In the genomic region with DNA sequence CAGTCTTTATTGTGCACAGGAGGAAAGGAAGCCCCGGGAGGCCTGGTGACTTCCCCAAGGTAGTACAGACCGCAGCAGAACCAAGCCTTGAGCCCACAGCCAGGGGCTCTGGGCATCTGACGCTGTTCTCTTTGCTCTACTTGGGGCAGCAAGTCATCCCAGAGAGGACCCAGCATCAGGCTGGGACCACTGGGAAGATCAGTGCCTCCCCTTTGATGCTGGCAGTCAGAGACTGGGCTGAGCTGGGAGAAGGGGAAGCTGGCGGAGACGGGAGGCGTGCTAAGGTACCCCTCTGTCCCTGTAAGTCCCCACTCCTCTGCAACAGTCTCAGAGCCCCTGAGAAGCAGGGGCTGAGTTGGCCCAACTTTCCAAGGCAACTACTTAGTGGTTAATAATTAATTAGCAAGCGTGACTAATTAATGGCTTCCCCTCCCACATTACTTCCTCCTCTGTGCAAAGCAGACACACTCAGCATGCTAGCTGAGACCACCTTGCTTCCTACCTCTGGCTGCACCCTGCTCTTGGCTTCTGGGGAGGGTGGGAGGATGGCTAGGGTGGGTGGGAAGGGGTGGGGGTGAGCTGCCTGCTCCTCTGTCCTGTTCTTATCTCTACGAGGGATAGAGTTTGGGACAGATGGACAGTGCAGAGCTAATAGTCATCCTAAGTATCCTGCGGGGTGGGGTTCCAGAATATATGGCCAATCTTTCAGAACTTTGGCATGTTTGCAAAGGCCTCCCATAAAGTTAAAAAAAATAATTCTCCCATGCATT, we compare ENCODE assay signal across 1 cellular context.
TF ChIP-seq lines count a peak whose summit lies in the region.

No MANE protein-coding gene starts in this region.

TF ChIP-seq in GM23338, 12 proteins besides CTCF, POLR2A, EP300 and RAD21 (continued from another document):
- TF ChIP-seq, protein P1, sequence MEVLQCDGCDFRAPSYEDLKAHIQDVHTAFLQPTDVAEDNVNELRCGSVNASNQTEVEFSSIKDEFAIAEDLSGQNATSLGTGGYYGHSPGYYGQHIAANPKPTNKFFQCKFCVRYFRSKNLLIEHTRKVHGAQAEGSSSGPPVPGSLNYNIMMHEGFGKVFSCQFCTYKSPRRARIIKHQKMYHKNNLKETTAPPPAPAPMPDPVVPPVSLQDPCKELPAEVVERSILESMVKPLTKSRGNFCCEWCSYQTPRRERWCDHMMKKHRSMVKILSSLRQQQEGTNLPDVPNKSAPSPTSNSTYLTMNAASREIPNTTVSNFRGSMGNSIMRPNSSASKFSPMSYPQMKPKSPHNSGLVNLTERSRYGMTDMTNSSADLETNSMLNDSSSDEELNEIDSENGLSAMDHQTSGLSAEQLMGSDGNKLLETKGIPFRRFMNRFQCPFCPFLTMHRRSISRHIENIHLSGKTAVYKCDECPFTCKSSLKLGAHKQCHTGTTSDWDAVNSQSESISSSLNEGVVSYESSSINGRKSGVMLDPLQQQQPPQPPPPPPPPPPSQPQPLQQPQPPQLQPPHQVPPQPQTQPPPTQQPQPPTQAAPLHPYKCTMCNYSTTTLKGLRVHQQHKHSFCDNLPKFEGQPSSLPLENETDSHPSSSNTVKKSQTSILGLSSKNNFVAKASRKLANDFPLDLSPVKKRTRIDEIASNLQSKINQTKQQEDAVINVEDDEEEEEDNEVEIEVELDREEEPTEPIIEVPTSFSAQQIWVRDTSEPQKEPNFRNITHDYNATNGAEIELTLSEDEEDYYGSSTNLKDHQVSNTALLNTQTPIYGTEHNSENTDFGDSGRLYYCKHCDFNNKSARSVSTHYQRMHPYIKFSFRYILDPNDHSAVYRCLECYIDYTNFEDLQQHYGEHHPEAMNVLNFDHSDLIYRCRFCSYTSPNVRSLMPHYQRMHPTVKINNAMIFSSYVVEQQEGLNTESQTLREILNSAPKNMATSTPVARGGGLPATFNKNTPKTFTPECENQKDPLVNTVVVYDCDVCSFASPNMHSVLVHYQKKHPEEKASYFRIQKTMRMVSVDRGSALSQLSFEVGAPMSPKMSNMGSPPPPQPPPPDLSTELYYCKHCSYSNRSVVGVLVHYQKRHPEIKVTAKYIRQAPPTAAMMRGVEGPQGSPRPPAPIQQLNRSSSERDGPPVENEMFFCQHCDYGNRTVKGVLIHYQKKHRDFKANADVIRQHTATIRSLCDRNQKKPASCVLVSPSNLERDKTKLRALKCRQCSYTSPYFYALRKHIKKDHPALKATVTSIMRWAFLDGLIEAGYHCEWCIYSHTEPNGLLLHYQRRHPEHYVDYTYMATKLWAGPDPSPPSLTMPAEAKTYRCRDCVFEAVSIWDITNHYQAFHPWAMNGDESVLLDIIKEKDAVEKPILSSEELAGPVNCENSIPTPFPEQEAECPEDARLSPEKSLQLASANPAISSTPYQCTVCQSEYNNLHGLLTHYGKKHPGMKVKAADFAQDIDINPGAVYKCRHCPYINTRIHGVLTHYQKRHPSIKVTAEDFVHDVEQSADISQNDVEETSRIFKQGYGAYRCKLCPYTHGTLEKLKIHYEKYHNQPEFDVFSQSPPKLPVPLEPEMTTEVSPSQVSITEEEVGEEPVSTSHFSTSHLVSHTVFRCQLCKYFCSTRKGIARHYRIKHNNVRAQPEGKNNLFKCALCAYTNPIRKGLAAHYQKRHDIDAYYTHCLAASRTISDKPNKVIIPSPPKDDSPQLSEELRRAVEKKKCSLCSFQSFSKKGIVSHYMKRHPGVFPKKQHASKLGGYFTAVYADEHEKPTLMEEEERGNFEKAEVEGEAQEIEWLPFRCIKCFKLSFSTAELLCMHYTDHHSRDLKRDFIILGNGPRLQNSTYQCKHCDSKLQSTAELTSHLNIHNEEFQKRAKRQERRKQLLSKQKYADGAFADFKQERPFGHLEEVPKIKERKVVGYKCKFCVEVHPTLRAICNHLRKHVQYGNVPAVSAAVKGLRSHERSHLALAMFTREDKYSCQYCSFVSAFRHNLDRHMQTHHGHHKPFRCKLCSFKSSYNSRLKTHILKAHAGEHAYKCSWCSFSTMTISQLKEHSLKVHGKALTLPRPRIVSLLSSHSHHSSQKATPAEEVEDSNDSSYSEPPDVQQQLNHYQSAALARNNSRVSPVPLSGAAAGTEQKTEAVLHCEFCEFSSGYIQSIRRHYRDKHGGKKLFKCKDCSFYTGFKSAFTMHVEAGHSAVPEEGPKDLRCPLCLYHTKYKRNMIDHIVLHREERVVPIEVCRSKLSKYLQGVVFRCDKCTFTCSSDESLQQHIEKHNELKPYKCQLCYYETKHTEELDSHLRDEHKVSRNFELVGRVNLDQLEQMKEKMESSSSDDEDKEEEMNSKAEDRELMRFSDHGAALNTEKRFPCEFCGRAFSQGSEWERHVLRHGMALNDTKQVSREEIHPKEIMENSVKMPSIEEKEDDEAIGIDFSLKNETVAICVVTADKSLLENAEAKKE (CRISPR knock-in tag; IDR thresholded peaks at IDR 0.05), result no peak
- TF ChIP-seq EZH2phosphoT487 (IDR thresholded peaks at IDR 0.05; ENCODE audit: unreplicated experiment) (no peak), EZH2 (IDR thresholded peaks at IDR 0.05; ENCODE audit: low read depth, unreplicated experiment) (no peak), NANOG (IDR thresholded peaks at IDR 0.05; ENCODE audit: borderline replicate concordance) (no peak), ZNF331 (CRISPR knock-in tag; IDR thresholded peaks at IDR 0.05; ENCODE audit: low read depth) (no peak)
- TF ChIP-seq, protein P2, sequence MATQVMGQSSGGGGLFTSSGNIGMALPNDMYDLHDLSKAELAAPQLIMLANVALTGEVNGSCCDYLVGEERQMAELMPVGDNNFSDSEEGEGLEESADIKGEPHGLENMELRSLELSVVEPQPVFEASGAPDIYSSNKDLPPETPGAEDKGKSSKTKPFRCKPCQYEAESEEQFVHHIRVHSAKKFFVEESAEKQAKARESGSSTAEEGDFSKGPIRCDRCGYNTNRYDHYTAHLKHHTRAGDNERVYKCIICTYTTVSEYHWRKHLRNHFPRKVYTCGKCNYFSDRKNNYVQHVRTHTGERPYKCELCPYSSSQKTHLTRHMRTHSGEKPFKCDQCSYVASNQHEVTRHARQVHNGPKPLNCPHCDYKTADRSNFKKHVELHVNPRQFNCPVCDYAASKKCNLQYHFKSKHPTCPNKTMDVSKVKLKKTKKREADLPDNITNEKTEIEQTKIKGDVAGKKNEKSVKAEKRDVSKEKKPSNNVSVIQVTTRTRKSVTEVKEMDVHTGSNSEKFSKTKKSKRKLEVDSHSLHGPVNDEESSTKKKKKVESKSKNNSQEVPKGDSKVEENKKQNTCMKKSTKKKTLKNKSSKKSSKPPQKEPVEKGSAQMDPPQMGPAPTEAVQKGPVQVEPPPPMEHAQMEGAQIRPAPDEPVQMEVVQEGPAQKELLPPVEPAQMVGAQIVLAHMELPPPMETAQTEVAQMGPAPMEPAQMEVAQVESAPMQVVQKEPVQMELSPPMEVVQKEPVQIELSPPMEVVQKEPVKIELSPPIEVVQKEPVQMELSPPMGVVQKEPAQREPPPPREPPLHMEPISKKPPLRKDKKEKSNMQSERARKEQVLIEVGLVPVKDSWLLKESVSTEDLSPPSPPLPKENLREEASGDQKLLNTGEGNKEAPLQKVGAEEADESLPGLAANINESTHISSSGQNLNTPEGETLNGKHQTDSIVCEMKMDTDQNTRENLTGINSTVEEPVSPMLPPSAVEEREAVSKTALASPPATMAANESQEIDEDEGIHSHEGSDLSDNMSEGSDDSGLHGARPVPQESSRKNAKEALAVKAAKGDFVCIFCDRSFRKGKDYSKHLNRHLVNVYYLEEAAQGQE (IDR thresholded peaks at IDR 0.05; ENCODE audit: unreplicated experiment), result no peak
